23 cellular contexts compared by ENCODE assay signal in genomic region chr14:22318951-22319350, GRCh38.
"Had no signal": no experiment of that assay in that cellular context is flagged by ENCODE, and none has a peak within 500 bp of the region (broad histone marks: within the 10 kb centered on the region; RNA-seq: fewer than 3 reads in every experiment).

No MANE protein-coding gene starts in this region.

- H3K4me3 Mint-ChIP-seq: dendritic cell treated with granulocyte-macrophage colony-stimulating factor and Interleukin-4, amounts not matched to agents 40 ng/mL and 50 ng/mL, for 4 days; memory B cell; nephron; T-helper 17 cell had no signal

- H3K27ac Mint-ChIP-seq: dendritic cell treated with granulocyte-macrophage colony-stimulating factor and Interleukin-4, amounts not matched to agents 40 ng/mL and 50 ng/mL, for 4 days; memory B cell; nephron had no signal

- H3K4me1 ChIP-seq: adrenal gland, pancreas, psoas muscle, right atrium auricular region, spleen, thyroid gland, upper lobe of right lung had no signal

- ATAC-seq: activated CD4-positive, CD25-positive, alpha-beta regulatory T cell treated with anti-CD3 and anti-CD28 coated beads, Interleukin-2, amount 50 U/mL, for 24 hours; stimulated activated naive CD8-positive, alpha-beta T cell treated with anti-CD3 and anti-CD28 coated beads, Interleukin-15, Interleukin-2, amounts not matched to agents 100 U/mL and 50 U/mL, for 24 hours had no signal

- H3K27me3 ChIP-seq: ascending aorta, brain microvascular endothelial cell, neutrophil, pancreas, right atrium auricular region, spleen, thyroid gland, upper lobe of right lung had no signal

- H3K36me3 Mint-ChIP-seq: memory B cell had no signal

- H3K9me3 Mint-ChIP-seq: dendritic cell treated with granulocyte-macrophage colony-stimulating factor and Interleukin-4, amounts not matched to agents 40 ng/mL and 50 ng/mL, for 4 days; memory B cell; nephron had no signal

- H3K27me3 Mint-ChIP-seq: T-helper 17 cell had no signal

- H3K36me3 ChIP-seq: adrenal gland, ascending aorta, brain microvascular endothelial cell, heart right ventricle, neutrophil, pancreas, right atrium auricular region, spleen, thyroid gland, upper lobe of right lung had no signal

- H3K4me3 ChIP-seq: adrenal gland, ascending aorta, heart right ventricle, pancreas, psoas muscle, right atrium auricular region, spleen, thyroid gland, upper lobe of right lung had no signal

- DNase-seq: activated T-cell treated with anti-CD3 and anti-CD28 coated beads, Interleukin-2, amount 50 U/mL, for 48 hours; adrenal gland; brain microvascular endothelial cell; effector CD4-positive, alpha-beta T cell; foreskin fibroblast; heart right ventricle; left colon; pancreas; psoas muscle; spleen; stimulated activated CD4-positive, alpha-beta T cell treated with anti-CD3 and anti-CD28 coated beads, Interleukin-4, amount 100 ng/mL, for 4 hours; stimulated activated naive CD8-positive, alpha-beta T cell treated with anti-CD3 and anti-CD28 coated beads, Interleukin-15, Interleukin-2, amounts not matched to agents 100 U/mL and 50 U/mL, for 24 hours; T-helper 17 cell; thyroid gland; upper lobe of right lung had no signal

- H3K4me1 Mint-ChIP-seq: T-helper 17 cell had no signal

- H3K9me3 ChIP-seq: adrenal gland, ascending aorta, heart right ventricle, neutrophil, pancreas, psoas muscle, right atrium auricular region, spleen, thyroid gland, upper lobe of right lung had no signal

- H3K27ac ChIP-seq: adrenal gland, ascending aorta, brain microvascular endothelial cell, heart right ventricle, neutrophil, pancreas, psoas muscle, right atrium auricular region, spleen, thyroid gland, upper lobe of right lung, VCaP had no signal
